Comparison of ENCODE assay signal across 9 cellular contexts in the genomic region with DNA sequence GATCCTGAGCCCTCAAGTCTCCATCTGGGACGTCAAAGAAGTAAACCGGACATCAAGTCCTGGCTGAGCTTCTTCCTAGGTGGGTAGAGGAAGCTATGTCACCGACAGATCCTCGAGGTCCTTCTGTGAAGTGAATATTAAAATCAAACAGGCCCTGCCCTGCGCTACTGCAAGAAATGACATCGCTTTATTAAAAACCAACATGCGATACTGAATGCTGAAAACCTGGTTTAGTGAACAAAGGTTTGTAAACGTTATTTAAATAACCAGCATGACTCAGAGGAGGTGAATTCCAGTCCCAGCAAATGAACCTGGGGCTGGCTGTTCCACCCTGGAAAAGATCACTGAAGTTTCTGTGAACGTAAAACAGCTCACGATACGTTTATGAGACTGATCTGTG. TPM values are rescaled to one million over a fixed set of nuclear protein-coding genes. Genes with fewer than 3 reads are reported as not detected.
A peak's percentile ranks its signal among the peaks of the same experiment; 100 is the strongest.
DNase-seq lines count a peak whose midpoint lies in the region; ATAC-seq and TF ChIP-seq lines count a peak whose summit lies in the region.
"Had no signal": no experiment of that assay in that cellular context is flagged by ENCODE, and none has a peak within 500 bp of the region (broad histone marks: within the 10 kb centered on the region; RNA-seq: fewer than 3 reads in every experiment).

No MANE protein-coding gene starts in this region.

- H3K4me1 ChIP-seq in left ventricle myocardium inferior: peaks cover 46% of the 10 kb centered on the region
- peaks cover 10% of the 10 kb centered on the region for H3K4me1 ChIP-seq in effector memory CD4-positive, alpha-beta T cell (ENCODE audit: control insufficient read depth, insufficient read depth, low read length, poor library complexity, severe bottlenecking)

- H3K9me3 Mint-ChIP-seq in naive B cell: peaks cover 0 to 1% (median 0%) of the 10 kb centered on the region in 7 donors

- intact Hi-C loops in left ventricle myocardium inferior (cut with micrococcal nuclease): no loop called here
- intact Hi-C loops in cardiac septum (cut with DNase I): loop anchor here (5.0 kb wide), 1 partner anchor 659 kb away; a partner anchor contains a TSS

- peak overlapping the region; percentile 80 for H3K27ac ChIP-seq in left ventricle myocardium inferior (replicated peaks)
- H3K27ac ChIP-seq in effector memory CD4-positive, alpha-beta T cell (ENCODE audit: insufficient read depth, low read length, poor library complexity, severe bottlenecking): peak overlapping the region; percentile 83

- DNase-seq in left ventricle myocardium inferior (no peak), cardiac septum (ENCODE audit: low spot score) (no peak), RPMI8226 (peak; percentile 6), naive B cell (no peak), GM10266 (ENCODE audit: extremely low spot score) (no peak), NOMO-1 treated with dmso at 0.1 percent for 144 hours (lab: John Stamatoyannopoulos, UW; ENCODE audit: unreplicated experiment) (no peak)
- peak in 1 of 3 donors; percentile 9 for DNase-seq in effector memory CD4-positive, alpha-beta T cell

- no peak for TF ChIP-seq CTCF in left ventricle myocardium inferior (IDR thresholded peaks at IDR 0.05; ENCODE audit: borderline replicate concordance)
- TF ChIP-seq CTCF in GM10266 (IDR thresholded peaks at IDR 0.05; ENCODE audit: control insufficient read depth, insufficient read depth, low read depth, missing control alignments): no peak

- H3K36me3 ChIP-seq in left ventricle myocardium inferior: peaks cover 22% of the 10 kb centered on the region
- peaks cover 16% of the 10 kb centered on the region for H3K36me3 ChIP-seq in effector memory CD4-positive, alpha-beta T cell (ENCODE audit: control insufficient read depth, insufficient read depth, low read length)

- ATAC-seq in naive B cell (ENCODE audit: low read depth in 2 of 2) (no peak), GM21390 (IDR thresholded peaks at IDR 0.05; ENCODE audit: unreplicated experiment) (no peak)

- H3K36me3 Mint-ChIP-seq in naive B cell: peaks cover 0 to 5% of the 10 kb centered on the region in 2 donors

- H3K27me3 ChIP-seq in left ventricle myocardium inferior (ENCODE audit: low read depth): no peaks in the 10 kb centered on the region
- no peaks in the 10 kb centered on the region for H3K27me3 ChIP-seq in effector memory CD4-positive, alpha-beta T cell (replicated peaks; ENCODE audit: control insufficient read depth, insufficient read depth, low read length, poor library complexity, severe bottlenecking)

- H3K4me1 Mint-ChIP-seq in naive B cell: peaks cover 27 to 55% (median 35%) of the 10 kb centered on the region in 3 donors

- H3K9me3 ChIP-seq in left ventricle myocardium inferior (replicated peaks): no peaks in the 10 kb centered on the region
- no peaks in the 10 kb centered on the region for H3K9me3 ChIP-seq in effector memory CD4-positive, alpha-beta T cell (ENCODE audit: control insufficient read depth, low read length)

- peak overlapping the region; percentile 90 to 99 (median 96) for H3K4me3 Mint-ChIP-seq in naive B cell

- H3K4me3 ChIP-seq in left ventricle myocardium inferior: peak overlapping the region; percentile 98
- H3K4me3 ChIP-seq in effector memory CD4-positive, alpha-beta T cell (ENCODE audit: insufficient read depth, low read depth, low read length, poor library complexity, severe bottlenecking): peak overlapping the region; percentile 89

- peaks cover 4 to 11% (median 9%) of the 10 kb centered on the region in 3 donors for H3K27me3 Mint-ChIP-seq in naive B cell

- H3K27ac Mint-ChIP-seq in naive B cell: peak overlapping the region; percentile 58 to 97 (median 94)

RNA-seq across cellular contexts. Expression of a gene that starts 0.7 kb away (rescaled TPM):
- total RNA-seq in left ventricle myocardium inferior (44.5 TPM), cardiac septum (42.0 TPM)
- polyA plus RNA-seq in naive B cell (ENCODE audit: low read depth in 6 of 6): 100 to 1,000 TPM; 105 to 139 (median 130) TPM

RNA-seq across cellular contexts. Expression of a gene that starts 52.9 kb away (rescaled TPM):
- total RNA-seq in left ventricle myocardium inferior: not detected
- total RNA-seq in cardiac septum: not detected
- polyA plus RNA-seq in naive B cell (ENCODE audit: low read depth in 6 of 6): not detected
- total RNA-seq: frontal cortex had no signal

RNA-seq across cellular contexts. Expression of a gene that starts 53.7 kb away (rescaled TPM):
- not detected for total RNA-seq in left ventricle myocardium inferior
- not detected for total RNA-seq in cardiac septum
- not detected for polyA plus RNA-seq in naive B cell (ENCODE audit: low read depth in 6 of 6)
- total RNA-seq: frontal cortex had no signal
